ENCODE assay signal across 10 cellular contexts in the genomic region with DNA sequence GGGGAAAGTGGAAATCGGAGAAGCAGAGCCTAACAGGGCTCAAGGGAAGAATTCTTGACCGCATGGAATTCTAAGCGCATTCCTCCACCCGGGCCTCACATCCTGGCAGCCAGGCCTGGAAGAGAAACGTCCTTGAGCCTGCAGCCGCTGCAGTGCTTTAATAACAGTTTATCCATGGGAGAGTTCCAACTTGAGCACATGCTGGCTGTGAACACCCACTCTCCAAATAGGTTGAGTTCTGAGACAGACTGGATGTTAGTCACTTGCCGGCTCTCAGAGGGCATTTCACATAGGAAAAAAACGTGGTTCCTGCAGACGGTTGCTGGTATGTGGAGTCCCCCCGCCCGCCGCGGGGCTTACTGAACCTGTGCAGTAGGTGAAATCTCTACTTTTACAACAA.
A peak's percentile ranks its signal among the peaks of the same experiment; 100 is the strongest.
DNase-seq lines count a peak whose midpoint lies in the region; ATAC-seq and TF ChIP-seq lines count a peak whose summit lies in the region.
"Had no signal": no experiment of that assay in that cellular context is flagged by ENCODE, and none has a peak within 500 bp of the region (broad histone marks: within the 10 kb centered on the region; RNA-seq: fewer than 3 reads in every experiment).

No MANE protein-coding gene starts in this region.

- POLR2A ChIA-PET in activated CD4-positive, alpha-beta memory T cell treated with anti-CD3 and anti-CD28 coated beads for 36 hours (lab: Charles Lee), result no interaction called here
- POLR2A ChIA-PET in activated CD4-positive, alpha-beta memory T cell treated with anti-CD3 and anti-CD28 coated beads, Interleukin-2, amount 10 ng/mL, durations not matched to agents 7 days and 5 days (lab: Charles Lee), result interaction anchor here (1.3 to 6.0 kb wide), 2 partner anchors 165 to 171 kb away, joined by 6 to 48 read pairs; a partner anchor contains a TSS

- peaks cover 21% of the 10 kb centered on the region for H3K27me3 Mint-ChIP-seq in activated CD4-positive, alpha-beta memory T cell treated with anti-CD3 and anti-CD28 coated beads for 36 hours
- peaks cover 23% of the 10 kb centered on the region for H3K27me3 Mint-ChIP-seq in activated CD4-positive, alpha-beta memory T cell treated with anti-CD3 and anti-CD28 coated beads, Interleukin-2, amount 10 ng/mL, durations not matched to agents 7 days and 5 days

- no peaks in the 10 kb centered on the region for H3K9me3 Mint-ChIP-seq in activated CD4-positive, alpha-beta memory T cell treated with anti-CD3 and anti-CD28 coated beads for 36 hours
- H3K9me3 Mint-ChIP-seq in activated CD4-positive, alpha-beta memory T cell treated with anti-CD3 and anti-CD28 coated beads, Interleukin-2, amount 10 ng/mL, durations not matched to agents 7 days and 5 days, result no peaks in the 10 kb centered on the region
- H3K9me3 Mint-ChIP-seq: neural crest cell had no signal

- CTCF ChIA-PET in activated CD4-positive, alpha-beta memory T cell treated with anti-CD3 and anti-CD28 coated beads for 36 hours (lab: Charles Lee), result interaction anchor here (0.5 to 14.0 kb wide), 28 partner anchors 12 to 1171 kb away, joined by 3 to 540 read pairs (median 6); a partner anchor contains a TSS
- CTCF ChIA-PET in activated CD4-positive, alpha-beta memory T cell treated with anti-CD3 and anti-CD28 coated beads, Interleukin-2, amount 10 ng/mL, durations not matched to agents 7 days and 5 days (lab: Charles Lee), result interaction anchor here (0.7 to 11.7 kb wide), 18 partner anchors 27 to 495 kb away, joined by 3 to 379 read pairs (median 6); a partner anchor contains a TSS

- H3K4me3 Mint-ChIP-seq in activated CD4-positive, alpha-beta memory T cell treated with anti-CD3 and anti-CD28 coated beads for 36 hours, result no peak overlapping the region
- no peak overlapping the region for H3K4me3 Mint-ChIP-seq in activated CD4-positive, alpha-beta memory T cell treated with anti-CD3 and anti-CD28 coated beads, Interleukin-2, amount 10 ng/mL, durations not matched to agents 7 days and 5 days
- H3K4me3 Mint-ChIP-seq: neural crest cell had no signal

- H3K4me3 ChIP-seq in lower leg skin (ENCODE audit: low read depth, poor library complexity, severe bottlenecking), result no peak overlapping the region

- H3K27ac Mint-ChIP-seq in activated CD4-positive, alpha-beta memory T cell treated with anti-CD3 and anti-CD28 coated beads for 36 hours, result no peak overlapping the region
- H3K27ac Mint-ChIP-seq in activated CD4-positive, alpha-beta memory T cell treated with anti-CD3 and anti-CD28 coated beads, Interleukin-2, amount 10 ng/mL, durations not matched to agents 7 days and 5 days, result no peak overlapping the region

- WGBS in lower leg skin, 2 donors, result 20 to 25% methylated on average over 13 of the region's 13 CpGs

- ATAC-seq in HG03196 (IDR thresholded peaks at IDR 0.05; ENCODE audit: unreplicated experiment), result no peak

- peak; percentile 28 for DNase-seq in activated CD4-positive, alpha-beta memory T cell treated with anti-CD3 and anti-CD28 coated beads for 36 hours
- no peak for DNase-seq in activated CD4-positive, alpha-beta memory T cell treated with anti-CD3 and anti-CD28 coated beads, Interleukin-2, amount 10 ng/mL, durations not matched to agents 7 days and 5 days
- peak; percentile 99 for DNase-seq in dedifferentiated amniotic fluid mesenchymal stem cell (ENCODE audit: extremely low spot score)
- DNase-seq in lower leg skin (ENCODE audit: low spot score in 2 of 2), result peak; percentile 77 to 92
- no peak for DNase-seq in RPMI8226
- no peak for DNase-seq in activated CD4-positive, alpha-beta T cell treated with anti-CD3 and anti-CD28 coated beads for 1 hour
- DNase-seq in activated gamma-delta T cell treated with Interleukin-2 at 50 U/mL for 16 hours, result no peak
- DNase-seq: DND-41 had no signal

- peaks cover 53% of the 10 kb centered on the region for H3K4me1 Mint-ChIP-seq in activated CD4-positive, alpha-beta memory T cell treated with anti-CD3 and anti-CD28 coated beads for 36 hours (ENCODE audit: low read depth)
- peaks cover 54% of the 10 kb centered on the region for H3K4me1 Mint-ChIP-seq in activated CD4-positive, alpha-beta memory T cell treated with anti-CD3 and anti-CD28 coated beads, Interleukin-2, amount 10 ng/mL, durations not matched to agents 7 days and 5 days

- intact Hi-C loops in activated CD4-positive, alpha-beta memory T cell treated with anti-CD3 and anti-CD28 coated beads for 36 hours (cut with micrococcal nuclease), result loop anchor here (2.0 to 5.0 kb wide), 2 partner anchors 293 to 451 kb away; a partner anchor contains a TSS
- intact Hi-C loops in lower leg skin (cut with DNase I; ENCODE audit: low total_unique reads), result loop anchor here (10.0 kb wide), 1 partner anchor 163 kb away; a partner anchor contains a TSS

- H3K36me3 Mint-ChIP-seq in activated CD4-positive, alpha-beta memory T cell treated with anti-CD3 and anti-CD28 coated beads for 36 hours, result no peaks in the 10 kb centered on the region
- H3K36me3 Mint-ChIP-seq in activated CD4-positive, alpha-beta memory T cell treated with anti-CD3 and anti-CD28 coated beads, Interleukin-2, amount 10 ng/mL, durations not matched to agents 7 days and 5 days (ENCODE audit: low read depth), result no peaks in the 10 kb centered on the region

- no peak for TF ChIP-seq POLR2A in lower leg skin (IDR thresholded peaks at IDR 0.05)

- TF ChIP-seq CTCF in lower leg skin (IDR thresholded peaks at IDR 0.05), result no peak

Comparison
In these comparisons a context has a peak if more than half of its experiments do, and no peak if none do; other contexts are left out.
1. DNase-seq: peak in activated CD4-positive, alpha-beta memory T cell treated with anti-CD3 and anti-CD28 coated beads for 36 hours (single experiment), dedifferentiated amniotic fluid mesenchymal stem cell (single experiment) and lower leg skin (2 of 2); none in activated CD4-positive, alpha-beta memory T cell treated with anti-CD3 and anti-CD28 coated beads, Interleukin-2, amount 10 ng/mL, durations not matched to agents 7 days and 5 days (single experiment), RPMI8226 (single experiment), activated CD4-positive, alpha-beta T cell treated with anti-CD3 and anti-CD28 coated beads for 1 hour (single experiment) and activated gamma-delta T cell treated with Interleukin-2 at 50 U/mL for 16 hours (single experiment).